ENCODE assay signal across 1 cellular context in genomic region chr11:71298016-71298550, GRCh38.
TF ChIP-seq lines count a peak whose summit lies in the region.

No MANE protein-coding gene starts in this region.

TF ChIP-seq in SK-N-SH, 30 proteins besides CTCF, POLR2A, EP300 and RAD21 (continued from another document):
- no peak for TF ChIP-seq IRF3 (IDR thresholded peaks at IDR 0.05; ENCODE audit: low read depth, low read length)
- TF ChIP-seq FOSL2 (IDR thresholded peaks at IDR 0.05; ENCODE audit: borderline replicate concordance, low read depth) = no peak
- no peak for TF ChIP-seq TAF1 (IDR thresholded peaks at IDR 0.05; ENCODE audit: borderline replicate concordance, low read depth, low read length)
- no peak for TF ChIP-seq CHD2 (IDR thresholded peaks at IDR 0.05; ENCODE audit: low read length, partially characterized antibody)
- TF ChIP-seq USF1 (IDR thresholded peaks at IDR 0.05; ENCODE audit: borderline replicate concordance, low read depth) = no peak
- no peak for TF ChIP-seq TCF12 (IDR thresholded peaks at IDR 0.05)
- TF ChIP-seq RFX5 (IDR thresholded peaks at IDR 0.05; ENCODE audit: low read length) = no peak
